36 cellular contexts compared by ENCODE assay signal in the genomic region with DNA sequence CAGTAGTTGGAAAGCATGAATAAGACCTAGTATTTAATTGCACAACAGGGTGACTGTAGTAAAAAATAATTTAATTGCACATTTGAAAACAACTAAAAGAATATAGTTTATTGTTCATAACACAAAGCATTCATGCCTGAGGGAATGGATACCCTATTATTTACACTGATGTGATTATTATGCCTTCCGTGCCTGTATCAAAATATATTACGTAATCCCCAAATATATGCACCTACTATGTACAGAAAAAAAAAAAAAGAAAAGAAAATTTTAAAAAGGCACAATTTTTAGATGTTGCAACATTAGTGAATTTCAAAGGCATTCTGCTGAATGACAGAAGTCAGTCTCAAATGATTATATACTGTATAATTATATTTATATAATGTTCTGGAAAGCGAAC.
"Had no signal": no experiment of that assay in that cellular context is flagged by ENCODE, and none has a peak within 500 bp of the region (broad histone marks: within the 10 kb centered on the region; RNA-seq: fewer than 3 reads in every experiment).

No MANE protein-coding gene starts in this region.

- H3K4me3 Mint-ChIP-seq: activated CD4-positive, alpha-beta memory T cell treated with anti-CD3 and anti-CD28 coated beads, Interleukin-2, amount 10 ng/mL, durations not matched to agents 7 days and 5 days; activated CD8-positive, alpha-beta memory T cell treated with anti-CD3 and anti-CD28 coated beads, Interleukin-2, amount 10 ng/mL, durations not matched to agents 7 days and 5 days; activated naive CD4-positive, alpha-beta T cell treated with anti-CD3 and anti-CD28 coated beads, Interleukin-2, amount 10 ng/mL, durations not matched to agents 7 days and 5 days; activated naive CD8-positive, alpha-beta T cell treated with anti-CD3 and anti-CD28 coated beads for 36 hours; T-helper 1 cell treated with Interleukin-12 subunit alpha and Interleukin-12 subunit beta and Interleukin-4 antibody, amounts not matched to agents 30 μg/mL and 1 μg/mL, for 36 hours; T-helper 2 cell treated with Interferon-gamma antibody and Interleukin-4, amounts not matched to agents 5 μg/mL and 100 μg/mL, for 36 hours had no signal

- H3K36me3 Mint-ChIP-seq: activated CD8-positive, alpha-beta memory T cell treated with anti-CD3 and anti-CD28 coated beads, Interleukin-2, amount 10 ng/mL, durations not matched to agents 7 days and 5 days; activated naive CD4-positive, alpha-beta T cell treated with anti-CD3 and anti-CD28 coated beads, Interleukin-2, amount 10 ng/mL, durations not matched to agents 7 days and 5 days; activated naive CD8-positive, alpha-beta T cell treated with anti-CD3 and anti-CD28 coated beads for 36 hours had no signal

- H3K4me1 Mint-ChIP-seq: activated CD4-positive, alpha-beta memory T cell treated with anti-CD3 and anti-CD28 coated beads, Interleukin-2, amount 10 ng/mL, durations not matched to agents 7 days and 5 days; activated CD8-positive, alpha-beta memory T cell treated with anti-CD3 and anti-CD28 coated beads, Interleukin-2, amount 10 ng/mL, durations not matched to agents 7 days and 5 days; activated naive CD4-positive, alpha-beta T cell treated with anti-CD3 and anti-CD28 coated beads, Interleukin-2, amount 10 ng/mL, durations not matched to agents 7 days and 5 days; activated naive CD8-positive, alpha-beta T cell treated with anti-CD3 and anti-CD28 coated beads for 36 hours had no signal

- ATAC-seq: activated CD8-positive, alpha-beta memory T cell treated with anti-CD3 and anti-CD28 coated beads, Interleukin-2, amount 10 ng/mL, durations not matched to agents 7 days and 5 days; PC-3 had no signal

- H3K27me3 Mint-ChIP-seq: activated CD4-positive, alpha-beta memory T cell treated with anti-CD3 and anti-CD28 coated beads, Interleukin-2, amount 10 ng/mL, durations not matched to agents 7 days and 5 days; activated CD8-positive, alpha-beta memory T cell treated with anti-CD3 and anti-CD28 coated beads, Interleukin-2, amount 10 ng/mL, durations not matched to agents 7 days and 5 days; activated naive CD4-positive, alpha-beta T cell treated with anti-CD3 and anti-CD28 coated beads, Interleukin-2, amount 10 ng/mL, durations not matched to agents 7 days and 5 days; activated naive CD8-positive, alpha-beta T cell treated with anti-CD3 and anti-CD28 coated beads for 36 hours had no signal

- H3K27ac Mint-ChIP-seq: activated CD4-positive, alpha-beta memory T cell treated with anti-CD3 and anti-CD28 coated beads, Interleukin-2, amount 10 ng/mL, durations not matched to agents 7 days and 5 days; activated CD8-positive, alpha-beta memory T cell treated with anti-CD3 and anti-CD28 coated beads, Interleukin-2, amount 10 ng/mL, durations not matched to agents 7 days and 5 days; activated naive CD4-positive, alpha-beta T cell treated with anti-CD3 and anti-CD28 coated beads, Interleukin-2, amount 10 ng/mL, durations not matched to agents 7 days and 5 days; activated naive CD8-positive, alpha-beta T cell treated with anti-CD3 and anti-CD28 coated beads for 36 hours; T-helper 1 cell treated with Interleukin-12 subunit alpha and Interleukin-12 subunit beta and Interleukin-4 antibody, amounts not matched to agents 30 μg/mL and 1 μg/mL, for 36 hours; T-helper 2 cell treated with Interferon-gamma antibody and Interleukin-4, amounts not matched to agents 5 μg/mL and 100 μg/mL, for 36 hours had no signal

- H3K27ac ChIP-seq: brain microvascular endothelial cell, Peyer's patch, SJSA1 had no signal

- DNase-seq: activated CD4-positive, alpha-beta memory T cell treated with anti-CD3 and anti-CD28 coated beads, Interleukin-2, amount 10 ng/mL, durations not matched to agents 7 days and 5 days; activated CD4-positive, alpha-beta T cell treated with anti-CD3 and anti-CD28 coated beads for 1 hour; activated CD4-positive, alpha-beta T cell treated with anti-CD3 and anti-CD28 coated beads for 48 hours; activated CD4-positive, CD25-positive, alpha-beta regulatory T cell; activated CD8-positive, alpha-beta memory T cell treated with anti-CD3 and anti-CD28 coated beads for 24 hours; activated CD8-positive, alpha-beta memory T cell treated with anti-CD3 and anti-CD28 coated beads, Interleukin-2, amount 10 ng/mL, durations not matched to agents 7 days and 5 days; activated CD8-positive, alpha-beta memory T cell treated with anti-CD3 and anti-CD28 coated beads, Interleukin-2, amount 50 U/mL, for 48 hours; activated effector memory CD4-positive, alpha-beta T cell treated with Interleukin-2 at 50 U/mL for 16 hours; activated naive CD4-positive, alpha-beta T cell treated with anti-CD3 and anti-CD28 coated beads, Interleukin-2, amount 10 ng/mL, durations not matched to agents 7 days and 5 days; activated naive CD8-positive, alpha-beta T cell treated with anti-CD3 and anti-CD28 coated beads for 36 hours; activated T-cell treated with anti-CD3 and anti-CD28 coated beads, Interleukin-2, amount 50 U/mL, for 48 hours; amniotic stem cell; aorta; brain microvascular endothelial cell; central memory CD4-positive, alpha-beta T cell; Kasumi-1; KG1; MG63; NCI-H1048; NCI-H1105 treated with DMSO at 0.1 percent for 48 hours; NCI-H1436 treated with DMSO at 0.1 percent for 48 hours; NCI-H187 treated with DMSO at 0.1 percent for 48 hours; NCI-H2171 treated with DMSO at 0.1 percent for 48 hours; NCI-H2227 treated with DMSO at 0.1 percent for 48 hours; NCI-H446; NCI-H524 treated with DMSO at 0.1 percent for 48 hours; NCI-H748 treated with DMSO at 0.1 percent for 48 hours; NK-92 treated with Interleukin-12 subunit alpha and Interleukin-12 subunit beta, amount 100 ng/mL, for 24 hours; PC-3; Peyer's patch; RPMI8226; SHP77 treated with DMSO at 0.1 percent for 48 hours; SK-N-SH had no signal
